3 cellular contexts compared by ENCODE assay signal in the genomic region with DNA sequence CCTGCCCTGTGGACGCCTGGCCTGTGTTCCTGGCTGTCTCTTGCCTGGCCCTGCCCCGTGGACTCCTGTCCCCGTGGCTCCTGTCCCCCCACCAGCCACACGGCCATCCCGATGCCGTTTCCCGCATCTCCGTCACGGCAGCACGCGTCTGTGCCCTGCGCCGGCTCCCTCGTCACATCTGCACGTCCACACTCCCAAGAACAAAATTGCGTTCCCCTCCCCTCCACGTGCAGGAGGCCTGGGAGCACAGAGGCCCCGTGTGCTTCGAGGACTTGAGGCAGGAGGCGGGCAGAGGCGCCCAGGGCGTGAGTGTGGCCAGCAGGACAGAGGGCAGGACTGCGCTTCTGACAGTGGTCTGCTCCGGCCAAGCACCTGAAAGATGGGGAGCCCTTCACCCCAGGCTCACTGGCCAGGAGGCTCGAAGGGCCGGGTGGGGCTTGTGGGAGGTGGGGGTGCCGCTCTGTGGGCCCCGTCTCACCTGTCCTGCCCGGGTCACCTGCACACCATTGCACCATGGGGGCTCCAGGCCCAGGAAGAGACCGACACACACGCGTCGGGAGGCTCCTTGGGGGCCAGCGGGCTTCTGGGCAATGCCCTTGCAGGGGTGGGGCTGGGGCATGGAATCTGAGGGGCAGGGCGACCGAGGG.
TF ChIP-seq lines count a peak whose summit lies in the region.

No MANE protein-coding gene starts in this region.

TF ChIP-seq in A549, 52 proteins besides CTCF, POLR2A, EP300 and RAD21:
- TF ChIP-seq, protein P1, sequence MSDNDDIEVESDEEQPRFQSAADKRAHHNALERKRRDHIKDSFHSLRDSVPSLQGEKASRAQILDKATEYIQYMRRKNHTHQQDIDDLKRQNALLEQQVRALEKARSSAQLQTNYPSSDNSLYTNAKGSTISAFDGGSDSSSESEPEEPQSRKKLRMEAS (IDR thresholded peaks at IDR 0.05): peak; percentile 17; the same call in 1 of the 2 replicates
- no peak for TF ChIP-seq HOXA7 (CRISPR knock-in tag; IDR thresholded peaks at IDR 0.05)
- TF ChIP-seq, protein P2, sequence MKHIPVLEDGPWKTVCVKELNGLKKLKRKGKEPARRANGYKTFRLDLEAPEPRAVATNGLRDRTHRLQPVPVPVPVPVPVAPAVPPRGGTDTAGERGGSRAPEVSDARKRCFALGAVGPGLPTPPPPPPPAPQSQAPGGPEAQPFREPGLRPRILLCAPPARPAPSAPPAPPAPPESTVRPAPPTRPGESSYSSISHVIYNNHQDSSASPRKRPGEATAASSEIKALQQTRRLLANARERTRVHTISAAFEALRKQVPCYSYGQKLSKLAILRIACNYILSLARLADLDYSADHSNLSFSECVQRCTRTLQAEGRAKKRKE (CRISPR knock-in tag; IDR thresholded peaks at IDR 0.05; ENCODE audit: low read depth): no peak

TF ChIP-seq in HEK293, 187 proteins besides CTCF, POLR2A, EP300 and RAD21:
- TF ChIP-seq, protein P3, sequence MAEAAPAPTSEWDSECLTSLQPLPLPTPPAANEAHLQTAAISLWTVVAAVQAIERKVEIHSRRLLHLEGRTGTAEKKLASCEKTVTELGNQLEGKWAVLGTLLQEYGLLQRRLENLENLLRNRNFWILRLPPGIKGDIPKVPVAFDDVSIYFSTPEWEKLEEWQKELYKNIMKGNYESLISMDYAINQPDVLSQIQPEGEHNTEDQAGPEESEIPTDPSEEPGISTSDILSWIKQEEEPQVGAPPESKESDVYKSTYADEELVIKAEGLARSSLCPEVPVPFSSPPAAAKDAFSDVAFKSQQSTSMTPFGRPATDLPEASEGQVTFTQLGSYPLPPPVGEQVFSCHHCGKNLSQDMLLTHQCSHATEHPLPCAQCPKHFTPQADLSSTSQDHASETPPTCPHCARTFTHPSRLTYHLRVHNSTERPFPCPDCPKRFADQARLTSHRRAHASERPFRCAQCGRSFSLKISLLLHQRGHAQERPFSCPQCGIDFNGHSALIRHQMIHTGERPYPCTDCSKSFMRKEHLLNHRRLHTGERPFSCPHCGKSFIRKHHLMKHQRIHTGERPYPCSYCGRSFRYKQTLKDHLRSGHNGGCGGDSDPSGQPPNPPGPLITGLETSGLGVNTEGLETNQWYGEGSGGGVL (tag by site-specific recombination; IDR thresholded peaks at IDR 0.05): no peak
- TF ChIP-seq, protein P4, sequence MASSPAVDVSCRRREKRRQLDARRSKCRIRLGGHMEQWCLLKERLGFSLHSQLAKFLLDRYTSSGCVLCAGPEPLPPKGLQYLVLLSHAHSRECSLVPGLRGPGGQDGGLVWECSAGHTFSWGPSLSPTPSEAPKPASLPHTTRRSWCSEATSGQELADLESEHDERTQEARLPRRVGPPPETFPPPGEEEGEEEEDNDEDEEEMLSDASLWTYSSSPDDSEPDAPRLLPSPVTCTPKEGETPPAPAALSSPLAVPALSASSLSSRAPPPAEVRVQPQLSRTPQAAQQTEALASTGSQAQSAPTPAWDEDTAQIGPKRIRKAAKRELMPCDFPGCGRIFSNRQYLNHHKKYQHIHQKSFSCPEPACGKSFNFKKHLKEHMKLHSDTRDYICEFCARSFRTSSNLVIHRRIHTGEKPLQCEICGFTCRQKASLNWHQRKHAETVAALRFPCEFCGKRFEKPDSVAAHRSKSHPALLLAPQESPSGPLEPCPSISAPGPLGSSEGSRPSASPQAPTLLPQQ (tag by site-specific recombination; IDR thresholded peaks at IDR 0.05): peak; percentile 54; the same call in 1 of the 2 replicates

TF ChIP-seq in H1, 55 proteins besides CTCF, POLR2A, EP300 and RAD21:
- TF ChIP-seq, protein P1 (IDR thresholded peaks at IDR 0.05): peak; percentile 73
- no peak for TF ChIP-seq SIX5 (IDR thresholded peaks at IDR 0.05; ENCODE audit: low read depth, low read length)
- TF ChIP-seq, protein P5, sequence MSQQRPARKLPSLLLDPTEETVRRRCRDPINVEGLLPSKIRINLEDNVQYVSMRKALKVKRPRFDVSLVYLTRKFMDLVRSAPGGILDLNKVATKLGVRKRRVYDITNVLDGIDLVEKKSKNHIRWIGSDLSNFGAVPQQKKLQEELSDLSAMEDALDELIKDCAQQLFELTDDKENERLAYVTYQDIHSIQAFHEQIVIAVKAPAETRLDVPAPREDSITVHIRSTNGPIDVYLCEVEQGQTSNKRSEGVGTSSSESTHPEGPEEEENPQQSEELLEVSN (IDR thresholded peaks at IDR 0.05): peak; percentile 86
